ENCODE assay signal across 1 cellular context in genomic region chr3:32891365-32891764, GRCh38.
TF ChIP-seq lines count a peak whose summit lies in the region.

No MANE protein-coding gene starts in this region.

TF ChIP-seq in GM23338, 12 proteins besides CTCF, POLR2A, EP300 and RAD21:
- no peak for TF ChIP-seq ZNF462 (CRISPR knock-in tag; IDR thresholded peaks at IDR 0.05)
- no peak for TF ChIP-seq POLR2AphosphoS5 (IDR thresholded peaks at IDR 0.05; ENCODE audit: low read depth)
- TF ChIP-seq ZNF331 (CRISPR knock-in tag; IDR thresholded peaks at IDR 0.05; ENCODE audit: low read depth): no peak
- no peak for TF ChIP-seq STAT1 (IDR thresholded peaks at IDR 0.05; ENCODE audit: unreplicated experiment)
- TF ChIP-seq EZH2 (IDR thresholded peaks at IDR 0.05; ENCODE audit: low read depth, unreplicated experiment): no peak
- TF ChIP-seq ETS1 (IDR thresholded peaks at IDR 0.05): no peak
- TF ChIP-seq NANOG (IDR thresholded peaks at IDR 0.05; ENCODE audit: borderline replicate concordance): no peak
- TF ChIP-seq JUNB (IDR thresholded peaks at IDR 0.05; ENCODE audit: unreplicated experiment): no peak
- TF ChIP-seq REST (IDR thresholded peaks at IDR 0.05; ENCODE audit: unreplicated experiment): no peak
